ENCODE assay signal across 8 cellular contexts in genomic region chr10:100433253-100434240, GRCh38. TPM values are rescaled to one million over a fixed set of nuclear protein-coding genes. Genes with fewer than 3 reads are reported as not detected.
DNase-seq lines count a peak whose midpoint lies in the region; FAIRE-seq and TF ChIP-seq lines count a peak whose summit lies in the region.

No MANE protein-coding gene starts in this region.

- H3K4me1 Mint-ChIP-seq in activated CD4-positive, alpha-beta T cell treated with anti-CD3 and anti-CD28 coated beads, Interleukin-2, amount 10 ng/mL, durations not matched to agents 7 days and 5 days, result peaks cover 14% of the 10 kb centered on the region

- no peak for TF ChIP-seq POLR2A in lower leg skin (IDR thresholded peaks at IDR 0.05)

- 16 to 17% methylated on average over 13 of the region's 13 CpGs for WGBS in lower leg skin, 2 donors

- CTCF ChIA-PET in activated CD4-positive, alpha-beta T cell treated with anti-CD3 and anti-CD28 coated beads, Interleukin-2, amount 10 ng/mL, durations not matched to agents 7 days and 5 days (lab: Charles Lee), result interaction anchor here (0.6 to 5.8 kb wide), 36 partner anchors 9 to 142 kb away, joined by 3 to 69 read pairs (median 4); partner anchors contain the start of genes HIF1AN and SCD

- H3K27me3 ChIP-seq in HL-60 (ENCODE audit: insufficient read depth, poor library complexity, severe bottlenecking), result no peaks in the 10 kb centered on the region

- no peaks in the 10 kb centered on the region for H3K9me3 Mint-ChIP-seq in activated CD4-positive, alpha-beta T cell treated with anti-CD3 and anti-CD28 coated beads, Interleukin-2, amount 10 ng/mL, durations not matched to agents 7 days and 5 days

- intact Hi-C loops in lower leg skin (cut with DNase I; ENCODE audit: low total_unique reads), result loop anchor here (1.0 kb wide), 1 partner anchor 95 kb away; no protein-coding TSS in a partner anchor

- peak; percentile 65 for DNase-seq in AG09309 (ENCODE audit: low read depth)
- DNase-seq in GM19239 (ENCODE audit: insufficient read length, low spot score), result peak; percentile 74
- peak; percentile 73 to 93 for DNase-seq in HL-60 (ENCODE audit: low read depth in 1 of 2, low spot score in 1 of 2)
- DNase-seq in NCI-H774 (lab: John Stamatoyannopoulos, UW), result peak; percentile 71
- DNase-seq in activated CD4-positive, alpha-beta T cell treated with anti-CD3 and anti-CD28 coated beads, Interleukin-2, amount 10 ng/mL, durations not matched to agents 7 days and 5 days, result peak; percentile 98
- peak; percentile 95 for DNase-seq in dermis blood vessel endothelial cell
- DNase-seq in lower leg skin (ENCODE audit: low spot score in 2 of 2), result peak; percentile 95 to 99
- DNase-seq in stimulated activated CD4-positive, alpha-beta T cell treated with anti-CD3 and anti-CD28 coated beads, TNF-alpha, amount 100 ng/mL, for 48 hours (ENCODE audit: low read depth in 3 of 3), result peak; percentile 87 to 98 (median 96)

- peak; percentile 100 for FAIRE-seq in GM19239 (lab: Jason Lieb, UNC)

- H3K4me3 Mint-ChIP-seq in activated CD4-positive, alpha-beta T cell treated with anti-CD3 and anti-CD28 coated beads, Interleukin-2, amount 10 ng/mL, durations not matched to agents 7 days and 5 days, result no peak overlapping the region

- H3K36me3 Mint-ChIP-seq in activated CD4-positive, alpha-beta T cell treated with anti-CD3 and anti-CD28 coated beads, Interleukin-2, amount 10 ng/mL, durations not matched to agents 7 days and 5 days (ENCODE audit: low read depth), result no peaks in the 10 kb centered on the region

- no peak overlapping the region for H3K27ac ChIP-seq in HL-60 (replicated peaks)

- H3K4me3 ChIP-seq in AG09309 (ENCODE audit: control insufficient read depth, low read depth, low read length) (no peak overlapping the region), HL-60 (replicated peaks; ENCODE audit: insufficient read depth, low read length) (no peak overlapping the region), lower leg skin (ENCODE audit: low read depth, poor library complexity, severe bottlenecking) (no peak overlapping the region)

- TF ChIP-seq CTCF in AG09309 (IDR thresholded peaks at IDR 0.05; ENCODE audit: control insufficient read depth, insufficient read depth, low read depth, low read length, missing control alignments), result peak; percentile 95
- TF ChIP-seq CTCF in HL-60 (IDR thresholded peaks at IDR 0.05; ENCODE audit: insufficient read depth, low read length), result peak; percentile 99
- TF ChIP-seq CTCF in lower leg skin (IDR thresholded peaks at IDR 0.05), result peak in 2 of 3 donors; percentile 3 to 99

- POLR2A ChIA-PET in activated CD4-positive, alpha-beta T cell treated with anti-CD3 and anti-CD28 coated beads, Interleukin-2, amount 10 ng/mL, durations not matched to agents 7 days and 5 days (lab: Charles Lee), result interaction anchor here (0.5 kb wide), 1 partner anchor 102 kb away, joined by 4 read pairs; the partner anchor contains the start of gene HIF1AN

- H3K27me3 Mint-ChIP-seq in activated CD4-positive, alpha-beta T cell treated with anti-CD3 and anti-CD28 coated beads, Interleukin-2, amount 10 ng/mL, durations not matched to agents 7 days and 5 days, result no peaks in the 10 kb centered on the region

- H3K27ac Mint-ChIP-seq in activated CD4-positive, alpha-beta T cell treated with anti-CD3 and anti-CD28 coated beads, Interleukin-2, amount 10 ng/mL, durations not matched to agents 7 days and 5 days, result peak overlapping the region; percentile 9

RNA-seq across cellular contexts. Expression of gene WNT8B, which starts 29.3 kb away (rescaled TPM):
- total RNA-seq in activated CD4-positive, alpha-beta T cell treated with anti-CD3 and anti-CD28 coated beads, Interleukin-2, amount 10 ng/mL, durations not matched to agents 7 days and 5 days, result under 1 TPM; 0.10 to 0.40 TPM
- total RNA-seq in dermis blood vessel endothelial cell, result not detected in 2 replicates
- total RNA-seq in lower leg skin, result under 1 TPM in 1 of 4 donors, not detected in 3; 0.42 TPM
